Comparison of ENCODE assay signal across 14 cellular contexts in genomic region chr2:106062627-106063026, GRCh38.
"Had no signal": no experiment of that assay in that cellular context is flagged by ENCODE, and none has a peak within 500 bp of the region (broad histone marks: within the 10 kb centered on the region; RNA-seq: fewer than 3 reads in every experiment).

No MANE protein-coding gene starts in this region.

- DNase-seq: activated CD4-positive, alpha-beta memory T cell treated with anti-CD3 and anti-CD28 coated beads for 36 hours; activated CD4-positive, alpha-beta T cell treated with anti-CD3 and anti-CD28 coated beads for 36 hours; activated CD8-positive, alpha-beta memory T cell treated with anti-CD3 and anti-CD28 coated beads, Interleukin-2, amount 10 ng/mL, durations not matched to agents 7 days and 5 days; activated naive CD4-positive, alpha-beta T cell treated with anti-CD3 and anti-CD28 coated beads, Interleukin-2, amount 50 U/mL, for 16 hours; activated T-cell treated with anti-CD3 and anti-CD28 coated beads, Interleukin-2, amount 50 U/mL, for 1 hour; brain microvascular endothelial cell; dermis blood vessel endothelial cell; effector memory CD8-positive, alpha-beta T cell; mesenchymal stem cell; natural killer cell; T-helper 17 cell had no signal

- H3K9me3 ChIP-seq: gastroesophageal sphincter, neutrophil had no signal

- H3K9me3 Mint-ChIP-seq: activated CD4-positive, alpha-beta memory T cell treated with anti-CD3 and anti-CD28 coated beads for 36 hours; effector memory CD8-positive, alpha-beta T cell; natural killer cell had no signal

- H3K27ac Mint-ChIP-seq: activated CD4-positive, alpha-beta memory T cell treated with anti-CD3 and anti-CD28 coated beads for 36 hours; activated CD4-positive, alpha-beta T cell treated with anti-CD3 and anti-CD28 coated beads for 36 hours; activated CD8-positive, alpha-beta memory T cell treated with anti-CD3 and anti-CD28 coated beads, Interleukin-2, amount 10 ng/mL, durations not matched to agents 7 days and 5 days; natural killer cell; stimulated activated naive CD8-positive, alpha-beta T cell treated with anti-CD3 and anti-CD28 coated beads, Interleukin-15, Interleukin-2, amounts not matched to agents 100 ng/mL and 50 ng/mL, for 24 hours; T-helper 17 cell had no signal

- H3K27ac ChIP-seq: brain microvascular endothelial cell, gastroesophageal sphincter, neutrophil had no signal

- H3K36me3 ChIP-seq: brain microvascular endothelial cell, gastroesophageal sphincter, neutrophil had no signal

- H3K36me3 Mint-ChIP-seq: activated CD4-positive, alpha-beta memory T cell treated with anti-CD3 and anti-CD28 coated beads for 36 hours; natural killer cell had no signal

- H3K4me3 ChIP-seq: gastroesophageal sphincter had no signal

- ATAC-seq: activated CD4-positive, alpha-beta T cell treated with anti-CD3 and anti-CD28 coated beads for 36 hours; activated CD8-positive, alpha-beta memory T cell treated with anti-CD3 and anti-CD28 coated beads, Interleukin-2, amount 10 ng/mL, durations not matched to agents 7 days and 5 days; effector memory CD8-positive, alpha-beta T cell; gastroesophageal sphincter; natural killer cell; T-helper 17 cell had no signal

- H3K4me3 Mint-ChIP-seq: activated CD4-positive, alpha-beta memory T cell treated with anti-CD3 and anti-CD28 coated beads for 36 hours; activated CD4-positive, alpha-beta T cell treated with anti-CD3 and anti-CD28 coated beads for 36 hours; activated CD8-positive, alpha-beta memory T cell treated with anti-CD3 and anti-CD28 coated beads, Interleukin-2, amount 10 ng/mL, durations not matched to agents 7 days and 5 days; effector memory CD8-positive, alpha-beta T cell; natural killer cell; stimulated activated naive CD8-positive, alpha-beta T cell treated with anti-CD3 and anti-CD28 coated beads, Interleukin-15, Interleukin-2, amounts not matched to agents 100 ng/mL and 50 ng/mL, for 24 hours; T-helper 17 cell had no signal
